Comparison of ENCODE assay signal across 9 cellular contexts in the genomic region with DNA sequence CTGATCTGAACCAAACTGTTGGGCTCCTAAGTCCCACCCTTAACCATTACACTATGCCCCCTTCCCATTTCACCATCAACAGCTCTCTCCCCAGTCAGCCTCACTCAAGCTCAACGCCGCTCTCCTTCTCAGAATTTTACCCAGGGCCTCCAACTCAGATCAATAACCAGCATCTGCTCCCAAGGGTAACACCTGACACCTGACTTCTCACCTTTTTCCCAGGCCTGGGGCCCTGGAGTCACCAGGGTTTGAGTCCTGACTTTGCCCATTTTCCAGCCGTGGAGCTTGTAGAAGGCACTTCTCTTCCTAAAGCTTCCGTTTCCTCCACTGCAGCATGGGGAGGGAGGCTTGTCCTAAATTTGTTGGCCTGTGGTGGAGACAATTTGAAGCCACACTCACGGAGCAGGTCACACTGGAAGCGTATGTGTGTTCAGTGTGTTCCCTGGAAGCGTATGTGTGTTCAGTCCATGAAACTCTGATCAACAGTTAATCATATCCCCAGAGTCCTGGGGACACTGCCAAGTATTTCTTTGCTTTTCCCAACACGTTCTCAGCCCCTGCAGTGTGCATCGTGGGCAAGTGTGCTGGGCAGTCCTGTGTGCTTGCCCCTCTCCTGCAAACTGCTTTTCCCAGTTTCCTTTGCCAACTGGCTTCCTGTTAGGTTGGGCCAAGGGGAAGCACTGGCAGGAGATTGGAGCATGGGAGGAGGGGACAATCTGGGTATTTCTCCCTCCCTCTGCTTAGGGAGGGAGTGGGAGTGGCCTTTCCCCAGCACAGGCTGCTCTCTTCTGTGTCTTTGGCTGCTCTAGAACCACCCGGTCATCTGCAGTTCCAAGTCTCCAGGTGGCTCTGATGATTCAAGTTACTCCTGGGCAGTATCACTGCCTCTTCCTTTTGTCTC. TPM values are rescaled to one million over a fixed set of nuclear protein-coding genes. Genes with fewer than 3 reads are reported as not detected.
A peak's percentile ranks its signal among the peaks of the same experiment; 100 is the strongest.
DNase-seq lines count a peak whose midpoint lies in the region; ATAC-seq, FAIRE-seq and TF ChIP-seq lines count a peak whose summit lies in the region.
"Had no signal": no experiment of that assay in that cellular context is flagged by ENCODE, and none has a peak within 500 bp of the region (broad histone marks: within the 10 kb centered on the region; RNA-seq: fewer than 3 reads in every experiment).

No MANE protein-coding gene starts in this region.

- peaks cover 7% of the 10 kb centered on the region for H3K4me1 Mint-ChIP-seq in neural crest cell

- no peaks in the 10 kb centered on the region for H3K9me3 Mint-ChIP-seq in neural crest cell

- POLR2A ChIA-PET in H1 (lab: Charles Lee; ENCODE audit: partially characterized antibody): interaction anchor here (1.0 to 1.5 kb wide), 2 partner anchors 11 to 100 kb away, joined by 3 to 4 read pairs; no protein-coding TSS in a partner anchor

- H4K91ac ChIP-seq in H1 (replicated peaks; ENCODE audit: insufficient read length, low read length): no peak overlapping the region

- no peaks in the 10 kb centered on the region for H3K4me1 ChIP-seq in H1 (replicated peaks in 1 of 4; ENCODE audit: control insufficient read depth in 3 of 4, insufficient read depth in 4 of 4, low read length in 3 of 4)

- WGBS in H1 (ENCODE audit: extremely low coverage in 1 of 2, insufficient coverage in 1 of 2, insufficient read length in 1 of 2, insufficient replicate concordance in 2 of 2, low coverage in 1 of 2, low lambda C conversion rate in 2 of 2, missing lambda C conversion rate in 1 of 2), 2 experiments: 72% methylated on average over 10 of the region's 10 CpGs; no CpG with 5 or more reads in 1 of the 2 experiments

- TF ChIP-seq POLR2A in H1 (IDR thresholded peaks at IDR 0.05; ENCODE audit: control extremely low read depth in 1 of 2, low read depth in 2 of 2, low read length in 2 of 2): no peak

- H4K8ac ChIP-seq in H1 (ENCODE audit: extremely low read depth, insufficient read depth, low read length): no peak overlapping the region

- H3K27ac ChIP-seq in H1 (ENCODE audit: low read depth, low read length): no peak overlapping the region

- H4K20me1 ChIP-seq in H1 (replicated peaks in 1 of 2; ENCODE audit: control insufficient read depth in 1 of 2, insufficient read depth in 2 of 2, low read length in 2 of 2): no peaks in the 10 kb centered on the region

- TF ChIP-seq RAD21 in H1 (IDR thresholded peaks at IDR 0.05 in 1 of 2, conservative IDR thresholded peaks at IDR 0.05 in 1 of 2; ENCODE audit: low read depth in 2 of 2, low read length in 2 of 2): no peak

- no peak overlapping the region for H3K14ac ChIP-seq in H1 (ENCODE audit: insufficient read length)

- H3K18ac ChIP-seq in H1 (ENCODE audit: extremely low read depth, low read length): no peak overlapping the region

- no peak overlapping the region for H2BK12ac ChIP-seq in H1 (ENCODE audit: low read depth, low read length)

- no peak overlapping the region for H4K5ac ChIP-seq in H1 (ENCODE audit: insufficient read length, low read depth, low read length)

- FAIRE-seq in H1 (lab: Jason Lieb, UNC): no peak
- FAIRE-seq: islet of Langerhans had no signal

- H3K27me3 ChIP-seq in H1 (replicated peaks in 1 of 4; ENCODE audit: control insufficient read depth in 3 of 4, extremely low read depth in 1 of 4, insufficient read depth in 3 of 4, low read length in 3 of 4): no peaks in the 10 kb centered on the region

- H3K36me3 ChIP-seq in H1 (ENCODE audit: control insufficient read depth in 2 of 4, insufficient read depth in 4 of 4, low read length in 3 of 4): no peaks in the 10 kb centered on the region

- ATAC-seq in GM18861 (IDR thresholded peaks at IDR 0.05; ENCODE audit: unreplicated experiment) (no peak), HG02763 (IDR thresholded peaks at IDR 0.05; ENCODE audit: unreplicated experiment) (no peak), HG03439 (IDR thresholded peaks at IDR 0.05; ENCODE audit: unreplicated experiment) (no peak)

- CTCF ChIA-PET in H1 (lab: Charles Lee; ENCODE audit: partially characterized antibody): interaction anchor here (0.6 to 0.8 kb wide), 2 partner anchors 38 to 84 kb away, joined by 3 read pairs; no protein-coding TSS in a partner anchor

- peaks cover 3% of the 10 kb centered on the region for H3K27me3 Mint-ChIP-seq in neural crest cell (ENCODE audit: low read depth)

- H3K79me2 ChIP-seq in H1 (ENCODE audit: control insufficient read depth in 1 of 2, insufficient read depth in 2 of 2, low read length in 2 of 2): no peaks in the 10 kb centered on the region

- no peak overlapping the region for H3K23ac ChIP-seq in H1 (ENCODE audit: insufficient read length)

- H3K9me3 ChIP-seq in H1 (ENCODE audit: insufficient read depth in 2 of 2, low read depth in 1 of 2, low read length in 1 of 2): 0 out of 4 replicates have a peak, but pooled peaks cover 0 to 4% of the 10 kb centered on the region in 2 experiments

- no peak overlapping the region for H2BK120ac ChIP-seq in H1 (replicated peaks; ENCODE audit: low read depth, low read length)

- no peak overlapping the region for H2BK5ac ChIP-seq in H1 (ENCODE audit: low read depth, low read length)

- no peaks in the 10 kb centered on the region for H3K79me1 ChIP-seq in H1 (ENCODE audit: low read depth, low read length)

- no peak for TF ChIP-seq EP300 in H1 (IDR thresholded peaks at IDR 0.05; ENCODE audit: borderline replicate concordance in 1 of 2, low read depth in 2 of 2, low read length in 2 of 2)

- H2AK5ac ChIP-seq in H1 (ENCODE audit: low read depth, low read length): no peak overlapping the region

- no peak overlapping the region for H3K4me2 ChIP-seq in H1 (ENCODE audit: insufficient read depth in 1 of 2, low read depth in 2 of 2, low read length in 2 of 2)

- DNase-seq in DMS53 (lab: John Stamatoyannopoulos, UW) (peak; percentile 84), NCI-H2081 treated with DMSO at 0.1 percent for 48 hours (lab: John Stamatoyannopoulos, UW) (peak; percentile 86), H1 (ENCODE audit: low read depth in 1 of 2, low spot score in 2 of 2) (no peak), neural crest cell (ENCODE audit: low read depth, low spot score) (no peak), ecto neural progenitor cell (ENCODE audit: low spot score) (no peak)

- no peak overlapping the region for H3K56ac ChIP-seq in H1 (replicated peaks; ENCODE audit: insufficient read length, low read depth, low read length)

- H3K4me3 Mint-ChIP-seq in neural crest cell: no peak overlapping the region

- H2BK20ac ChIP-seq in H1 (ENCODE audit: low read length): no peak overlapping the region

- no peak overlapping the region for H3K4me3 ChIP-seq in H1 (ENCODE audit: extremely low read depth in 1 of 4, insufficient read depth in 2 of 4, low read depth in 3 of 4, low read length in 4 of 4)

- peak overlapping the region; percentile 6; the same call in 1 of the 2 replicates for H2AFZ ChIP-seq in H1 (ENCODE audit: low read length)

- H3K36me3 Mint-ChIP-seq in neural crest cell (ENCODE audit: low read depth): no peaks in the 10 kb centered on the region

- H3K4ac ChIP-seq in H1 (replicated peaks; ENCODE audit: insufficient read length, low read depth, low read length): no peak overlapping the region

- peak overlapping the region; percentile 35 for H3K27ac Mint-ChIP-seq in neural crest cell (ENCODE audit: unreplicated experiment)

- no peak overlapping the region for H3K9ac ChIP-seq in H1 (replicated peaks in 1 of 4; ENCODE audit: extremely low read depth in 1 of 4, low read depth in 3 of 4, low read length in 3 of 4)

- TF ChIP-seq CTCF in H1 (IDR thresholded peaks at IDR 0.05; ENCODE audit: control extremely low read depth in 1 of 3, insufficient read depth in 1 of 3, low read depth in 1 of 3, low read length in 3 of 3) (no peak), neural crest cell (conservative IDR thresholded peaks at IDR 0.05) (no peak)

- no peak overlapping the region for H2BK15ac ChIP-seq in H1 (ENCODE audit: low read length)

- no peaks in the 10 kb centered on the region; the same call in 1 of the 2 replicates for H3K23me2 ChIP-seq in H1 (ENCODE audit: low read depth, low read length)

TF ChIP-seq in H1, 55 proteins besides CTCF, POLR2A, EP300 and RAD21 (continues in another document):
- TF ChIP-seq CBX5 (IDR thresholded peaks at IDR 0.05; ENCODE audit: low read depth, low read length) (no peak), CHD2 (IDR thresholded peaks at IDR 0.05; ENCODE audit: low read length) (no peak), NRF1 (IDR thresholded peaks at IDR 0.05; ENCODE audit: low read depth, low read length) (no peak), CREB1 (IDR thresholded peaks at IDR 0.05) (no peak), GTF2F1 (IDR thresholded peaks at IDR 0.05; ENCODE audit: borderline replicate concordance, low read depth, low read length) (no peak), JUN (IDR thresholded peaks at IDR 0.05; ENCODE audit: low read depth, low read length) (no peak), TAF7 (optimal IDR thresholded peaks at IDR 0.05; ENCODE audit: borderline replicate concordance, low read depth, low read length) (no peak), KDM4A (IDR thresholded peaks at IDR 0.05; ENCODE audit: low read depth, low read length, severe bottlenecking) (no peak), SRF (IDR thresholded peaks at IDR 0.05; ENCODE audit: low read depth, low read length) (no peak), GABPA (IDR thresholded peaks at IDR 0.05; ENCODE audit: borderline replicate concordance, insufficient read depth, low read length) (no peak), HDAC2 (IDR thresholded peaks at IDR 0.05; ENCODE audit: borderline replicate concordance in 1 of 2, low read depth in 2 of 2, low read length in 2 of 2) (no peak), CHD1 (IDR thresholded peaks at IDR 0.05; ENCODE audit: low read depth, low read length) (no peak), HDAC6 (IDR thresholded peaks at IDR 0.05; ENCODE audit: low read depth, low read length) (no peak), SUZ12 (IDR thresholded peaks at IDR 0.05; ENCODE audit: low read length) (no peak), FOSL1 (IDR thresholded peaks at IDR 0.05; ENCODE audit: insufficient read depth, low read depth, low read length) (no peak)
- TF ChIP-seq, protein P1, sequence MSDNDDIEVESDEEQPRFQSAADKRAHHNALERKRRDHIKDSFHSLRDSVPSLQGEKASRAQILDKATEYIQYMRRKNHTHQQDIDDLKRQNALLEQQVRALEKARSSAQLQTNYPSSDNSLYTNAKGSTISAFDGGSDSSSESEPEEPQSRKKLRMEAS (IDR thresholded peaks at IDR 0.05): no peak

RNA-seq across cellular contexts. Expression of gene NEK6, which starts 36.9 kb away (rescaled TPM):
- total RNA-seq in H1 (2021; fragmentation: NEBNext Ultra II Directional; extraction: Animal tissue kit (Norgen Biotek cat#: 25700)): 16.6 and 19.7 TPM in 2 replicates
- polyA plus RNA-seq in H1 (2011; rRNA removed): 17.7 and 23.9 TPM in 2 replicates
- polyA plus RNA-seq in H1 (2011; cell fraction: cytosol; rRNA removed): 12.8 TPM
- polyA plus RNA-seq in H1 (2011; cell fraction: nucleus; rRNA removed): 19.1 TPM
- polyA plus RNA-seq in H1 (2012, experiment 1 of 2): 8.7 to 13.7 TPM (median 12.4 TPM) in 4 replicates
- polyA plus RNA-seq in H1 (2012, experiment 2 of 2): 6.3 TPM
- 9.1 TPM for polyA plus RNA-seq in H1 (2013, experiment 1 of 2)
- 9.1 TPM for polyA plus RNA-seq in H1 (2013, experiment 2 of 2)
- polyA minus RNA-seq in H1 (2011; rRNA and poly(A)+ RNA removed): 21.8 and 31.4 TPM in 2 replicates
- 7.7 TPM for polyA minus RNA-seq in H1 (2011; cell fraction: cytosol; rRNA and poly(A)+ RNA removed)
- 18.9 TPM for polyA minus RNA-seq in H1 (2011; cell fraction: nucleus; rRNA and poly(A)+ RNA removed)
- total RNA-seq in neural crest cell: 31.7 and 31.9 TPM in 2 replicates

Comparison
In these comparisons a context has a peak if more than half of its experiments do, and no peak if none do; other contexts are left out.
1. DNase-seq: peak in DMS53 (single experiment) and NCI-H2081 treated with DMSO at 0.1 percent for 48 hours (single experiment); none in H1 (0 of 2), neural crest cell (single experiment) and ecto neural progenitor cell (single experiment).